In the genomic region with DNA sequence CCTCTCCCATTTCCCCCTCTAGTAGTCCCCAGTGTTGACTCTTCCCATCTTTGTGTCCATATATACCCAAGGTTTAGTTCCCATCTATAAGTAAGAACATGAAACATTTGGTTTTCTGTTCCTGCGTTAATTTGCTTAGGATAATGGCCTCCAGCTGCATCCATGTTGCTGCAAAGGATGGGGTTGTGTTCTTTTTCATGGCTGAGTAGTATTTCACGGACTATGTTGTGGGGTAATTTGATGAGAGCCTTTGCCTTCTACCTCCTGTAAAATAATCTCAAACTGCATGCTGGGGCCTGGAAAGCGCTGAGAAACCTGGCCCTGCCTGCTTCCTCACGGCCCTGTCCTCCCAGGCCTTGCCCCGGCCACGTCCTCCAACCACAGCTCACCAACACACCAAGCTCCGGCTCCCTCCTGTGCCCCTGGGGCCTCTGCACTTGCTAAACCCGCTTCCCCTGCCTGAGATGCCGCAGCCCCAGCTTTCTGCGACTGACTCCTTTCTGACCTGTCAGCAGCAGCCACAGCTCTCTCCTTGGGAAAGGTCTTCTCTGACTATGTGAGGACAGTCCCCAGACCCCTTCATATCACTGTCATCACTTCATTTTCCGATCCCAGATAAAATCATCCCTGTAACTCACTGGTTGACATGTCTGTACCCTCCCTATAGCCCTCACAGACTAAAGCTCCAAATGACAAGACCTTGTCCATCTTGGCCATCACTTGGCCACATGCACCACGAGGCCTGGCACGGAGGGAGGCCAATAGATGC, we compare ENCODE assay signal across 1 cellular context.
TF ChIP-seq lines count a peak whose summit lies in the region.

No MANE protein-coding gene starts in this region.

TF ChIP-seq in H1, 55 proteins besides CTCF, POLR2A, EP300 and RAD21:
- no peak for TF ChIP-seq CREB1 (IDR thresholded peaks at IDR 0.05)
- TF ChIP-seq JUND (IDR thresholded peaks at IDR 0.05; ENCODE audit: low read length), result no peak
- TF ChIP-seq, protein P1, sequence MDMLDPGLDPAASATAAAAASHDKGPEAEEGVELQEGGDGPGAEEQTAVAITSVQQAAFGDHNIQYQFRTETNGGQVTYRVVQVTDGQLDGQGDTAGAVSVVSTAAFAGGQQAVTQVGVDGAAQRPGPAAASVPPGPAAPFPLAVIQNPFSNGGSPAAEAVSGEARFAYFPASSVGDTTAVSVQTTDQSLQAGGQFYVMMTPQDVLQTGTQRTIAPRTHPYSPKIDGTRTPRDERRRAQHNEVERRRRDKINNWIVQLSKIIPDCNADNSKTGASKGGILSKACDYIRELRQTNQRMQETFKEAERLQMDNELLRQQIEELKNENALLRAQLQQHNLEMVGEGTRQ (IDR thresholded peaks at IDR 0.05; ENCODE audit: low read length), result no peak
- TF ChIP-seq JUN (IDR thresholded peaks at IDR 0.05; ENCODE audit: low read depth, low read length), result no peak
- no peak for TF ChIP-seq MAFK (IDR thresholded peaks at IDR 0.05; ENCODE audit: low read depth, low read length)
- TF ChIP-seq CBX5 (IDR thresholded peaks at IDR 0.05; ENCODE audit: low read depth, low read length), result no peak
- no peak for TF ChIP-seq KDM4A (IDR thresholded peaks at IDR 0.05; ENCODE audit: low read depth, low read length, severe bottlenecking)
- no peak for TF ChIP-seq POU5F1 (IDR thresholded peaks at IDR 0.05; ENCODE audit: low read depth, low read length)
- no peak for TF ChIP-seq EGR1 (IDR thresholded peaks at IDR 0.05; ENCODE audit: borderline replicate concordance, low read depth, low read length)
- TF ChIP-seq SAP30 (IDR thresholded peaks at IDR 0.05; ENCODE audit: insufficient read depth, insufficient replicate concordance, low read length), result no peak
- no peak for TF ChIP-seq RXRA (IDR thresholded peaks at IDR 0.05; ENCODE audit: insufficient read depth, low read depth, low read length)
- no peak for TF ChIP-seq KDM5A (IDR thresholded peaks at IDR 0.05; ENCODE audit: low read length)
- no peak for TF ChIP-seq SIRT6 (IDR thresholded peaks at IDR 0.05; ENCODE audit: low read length)
